18 cellular contexts compared by ENCODE assay signal in the genomic region with DNA sequence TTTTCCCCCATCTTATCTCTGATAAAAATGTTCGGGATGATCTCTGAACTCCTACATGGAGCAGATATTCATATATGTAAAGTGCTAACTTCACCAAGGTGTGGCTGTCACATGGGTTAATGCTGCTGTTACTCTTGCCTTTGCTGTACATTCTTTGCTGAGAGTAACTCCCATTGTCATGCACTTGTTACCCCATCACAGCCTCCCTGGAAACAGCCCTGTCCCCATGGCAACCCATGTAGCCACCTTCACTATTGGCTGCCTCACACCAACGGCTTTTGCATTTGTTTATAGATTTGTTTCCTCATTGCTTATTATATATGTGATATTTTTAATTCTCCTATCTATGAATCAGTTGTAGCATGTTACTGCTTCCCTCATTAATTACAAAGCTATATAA. TPM values are rescaled to one million over a fixed set of nuclear protein-coding genes. Genes with fewer than 3 reads are reported as not detected.
DNase-seq lines count a peak whose midpoint lies in the region; ATAC-seq, FAIRE-seq and TF ChIP-seq lines count a peak whose summit lies in the region.
"Had no signal": no experiment of that assay in that cellular context is flagged by ENCODE, and none has a peak within 500 bp of the region (broad histone marks: within the 10 kb centered on the region; RNA-seq: fewer than 3 reads in every experiment).

No MANE protein-coding gene starts in this region.

- no peak overlapping the region for H3K9ac ChIP-seq in K562 (ENCODE audit: insufficient read depth in 1 of 2, low read depth in 2 of 2, low read length in 2 of 2)
- H3K9ac ChIP-seq in neural progenitor cell, result no peak overlapping the region
- H3K9ac ChIP-seq: BLaER1 had no signal

- in situ Hi-C loops in K562 (cut with MboI), result loop anchor here (10.0 kb wide), 1 partner anchor 1250 kb away; the partner anchor contains the start of gene PRSS35

- peaks cover 7% of the 10 kb centered on the region for H3K9me3 Mint-ChIP-seq in neural progenitor cell
- no peaks in the 10 kb centered on the region for H3K9me3 Mint-ChIP-seq in natural killer cell treated with Interleukin-12 subunit alpha and Interleukin-12 subunit beta and Interleukin-15 and Interleukin-18, amount 100 ng/mL, for 72 hours
- H3K9me3 Mint-ChIP-seq: CD4-positive, alpha-beta memory T cell had no signal

- no peak for TF ChIP-seq POLR2A in K562 (conservative IDR thresholded peaks at IDR 0.05)

- no peaks in the 10 kb centered on the region for H4K20me1 ChIP-seq in K562 (replicated peaks; ENCODE audit: control insufficient read depth, insufficient read depth, low read length)
- no peaks in the 10 kb centered on the region for H4K20me1 ChIP-seq in neural progenitor cell (ENCODE audit: low read depth)
- H4K20me1 ChIP-seq: BLaER1 had no signal

- H3K79me2 ChIP-seq in K562 (ENCODE audit: control insufficient read depth, insufficient read depth, low read length), result no peaks in the 10 kb centered on the region
- no peaks in the 10 kb centered on the region for H3K79me2 ChIP-seq in neural progenitor cell (ENCODE audit: low read depth)

- H2AFZ ChIP-seq in K562 (ENCODE audit: low read depth, low read length), result no peak overlapping the region
- H2AFZ ChIP-seq in neural progenitor cell (replicated peaks), result no peak overlapping the region

- H3K4me2 ChIP-seq in K562 (ENCODE audit: insufficient read depth, low read length) (no peak overlapping the region), neural progenitor cell (no peak overlapping the region)
- H3K4me2 ChIP-seq: A549, BLaER1 had no signal

- intact Hi-C loops in K562 (cut with micrococcal nuclease), result no loop called here

- no peaks in the 10 kb centered on the region; a peak in 1 of 5 replicates for H3K4me1 ChIP-seq in K562 (replicated peaks in 1 of 2; ENCODE audit: control insufficient read depth in 2 of 2, insufficient read depth in 2 of 2, low read length in 2 of 2)
- H3K4me1 ChIP-seq in neural progenitor cell, result peaks cover 18% of the 10 kb centered on the region

- no peak for TF ChIP-seq EP300 in K562 (IDR thresholded peaks at IDR 0.05; ENCODE audit: low read length)

- no peak for FAIRE-seq in K562 (lab: Jason Lieb, UNC)
- FAIRE-seq: A549 had no signal

- H3K27me3 ChIP-seq in K562 (ENCODE audit: control insufficient read depth in 2 of 2, insufficient read depth in 2 of 2, low read length in 2 of 2), result peaks cover 0 to under 1% of the 10 kb centered on the region in 2 experiments; a peak in 1 of 5 replicates
- H3K27me3 ChIP-seq in neural progenitor cell, result no peaks in the 10 kb centered on the region
- H3K27me3 ChIP-seq: BLaER1 had no signal

- peaks cover 4% of the 10 kb centered on the region for H3F3A ChIP-seq in neural progenitor cell (ENCODE audit: low read depth)

- H3K9me3 ChIP-seq in K562 (replicated peaks; ENCODE audit: control insufficient read depth, insufficient read depth, low read depth, low read length), result no peaks in the 10 kb centered on the region
- no peaks in the 10 kb centered on the region for H3K9me3 ChIP-seq in neural progenitor cell (ENCODE audit: low read depth)
- H3K9me3 ChIP-seq: A549, BLaER1 had no signal

- H3K4me1 Mint-ChIP-seq in neural progenitor cell, result peaks cover 35% of the 10 kb centered on the region
- H3K4me1 Mint-ChIP-seq in natural killer cell treated with Interleukin-12 subunit alpha and Interleukin-12 subunit beta and Interleukin-15 and Interleukin-18, amount 100 ng/mL, for 72 hours (ENCODE audit: low read depth in 2 of 2), result no peaks in the 10 kb centered on the region
- H3K4me1 Mint-ChIP-seq: CD4-positive, alpha-beta memory T cell had no signal

- H3K27me3 Mint-ChIP-seq in neural progenitor cell (ENCODE audit: insufficient read depth, low read depth), result peaks cover 3% of the 10 kb centered on the region
- H3K27me3 Mint-ChIP-seq in natural killer cell treated with Interleukin-12 subunit alpha and Interleukin-12 subunit beta and Interleukin-15 and Interleukin-18, amount 100 ng/mL, for 72 hours, result peaks cover 0 to 6% of the 10 kb centered on the region in 2 donors

- H3K4me3 Mint-ChIP-seq in neural progenitor cell, result no peak overlapping the region
- H3K4me3 Mint-ChIP-seq in natural killer cell treated with Interleukin-12 subunit alpha and Interleukin-12 subunit beta and Interleukin-15 and Interleukin-18, amount 100 ng/mL, for 72 hours, result no peak overlapping the region
- H3K4me3 Mint-ChIP-seq: CD4-positive, alpha-beta memory T cell; T-helper 17 cell had no signal

- no peak for TF ChIP-seq RAD21 in K562 (CRISPR knock-in tag; conservative IDR thresholded peaks at IDR 0.05 in 1 of 2, IDR thresholded peaks at IDR 0.05 in 1 of 2)

- H3K27ac Mint-ChIP-seq in neural progenitor cell, result peak overlapping the region; percentile 63
- no peak overlapping the region for H3K27ac Mint-ChIP-seq in natural killer cell treated with Interleukin-12 subunit alpha and Interleukin-12 subunit beta and Interleukin-15 and Interleukin-18, amount 100 ng/mL, for 72 hours
- H3K27ac Mint-ChIP-seq: CD4-positive, alpha-beta memory T cell; T-helper 17 cell had no signal

- H3K36me3 Mint-ChIP-seq in neural progenitor cell, result no peaks in the 10 kb centered on the region
- no peaks in the 10 kb centered on the region for H3K36me3 Mint-ChIP-seq in natural killer cell treated with Interleukin-12 subunit alpha and Interleukin-12 subunit beta and Interleukin-15 and Interleukin-18, amount 100 ng/mL, for 72 hours
- H3K36me3 Mint-ChIP-seq: CD4-positive, alpha-beta memory T cell had no signal

- TF ChIP-seq CTCF in K562 (IDR thresholded peaks at IDR 0.05 in 2 of 3, conservative IDR thresholded peaks at IDR 0.05 in 1 of 3; ENCODE audit: insufficient read depth in 2 of 3, low read depth in 1 of 3, low read length in 3 of 3), result no peak
- TF ChIP-seq CTCF in neural progenitor cell (IDR thresholded peaks at IDR 0.05), result no peak

- H3K4me3 ChIP-seq in K562, result no peak overlapping the region
- H3K4me3 ChIP-seq in neural progenitor cell, result no peak overlapping the region
- H3K4me3 ChIP-seq: A549, BLaER1 had no signal

- WGBS in K562 (ENCODE audit: insufficient coverage, low coverage, missing lambda C conversion rate), result 6% methylated on average over 2 of the region's 2 CpGs

- BruUV-seq in K562 (replicated peaks; lab: Mats Ljungman, UMichigan), result no TSS peak

- POLR2A ChIA-PET in K562 (lab: Yijun Ruan, JAX), result no interaction called here

- ATAC-seq in HG03159 (IDR thresholded peaks at IDR 0.05; ENCODE audit: unreplicated experiment), result peak; percentile 47
- ATAC-seq in K562, result peak; percentile 58
- ATAC-seq in natural killer cell treated with Interleukin-12 subunit alpha and Interleukin-12 subunit beta and Interleukin-15 and Interleukin-18, amount 100 ng/mL, for 72 hours, result no peak
- ATAC-seq: A549, T-helper 17 cell had no signal

- CTCF ChIA-PET in K562 (lab: Yijun Ruan, JAX; ENCODE audit: low intra/inter-chr PET ratio), result no interaction called here

- H3K27ac ChIP-seq in K562 (ENCODE audit: extremely low read depth, low read depth, low read length), result no peak overlapping the region
- H3K27ac ChIP-seq in neural progenitor cell, result no peak overlapping the region
- H3K27ac ChIP-seq: A549, BLaER1 had no signal

- H3K36me3 ChIP-seq in K562 (ENCODE audit: control insufficient read depth, insufficient read depth, low read length), result no peaks in the 10 kb centered on the region
- no peaks in the 10 kb centered on the region for H3K36me3 ChIP-seq in neural progenitor cell
- H3K36me3 ChIP-seq: BLaER1 had no signal

- H3K9me1 ChIP-seq in K562 (ENCODE audit: control insufficient read depth, insufficient read depth, low read length), result no peaks in the 10 kb centered on the region

- DNase-seq in NCI-H2196 (lab: John Stamatoyannopoulos, UW; ENCODE audit: unreplicated experiment) (peak; percentile 7), NCI-H2196 treated with DMSO at 0.1 percent for 48 hours (lab: John Stamatoyannopoulos, UW; ENCODE audit: unreplicated experiment) (no peak), K562 (ENCODE audit: extremely low read depth in 1 of 4, low spot score in 3 of 4) (peak in 1 of 4 experiments; percentile 20), neural progenitor cell (ENCODE audit: low spot score) (no peak), NOMO-1 (lab: John Stamatoyannopoulos, UW; ENCODE audit: unreplicated experiment in 2 of 2) (no peak), NCI-H2171 treated with DMSO at 0.1 percent for 48 hours (lab: John Stamatoyannopoulos, UW) (no peak)
- no peak for DNase-seq in natural killer cell treated with Interleukin-12 subunit alpha and Interleukin-12 subunit beta and Interleukin-15 and Interleukin-18, amount 100 ng/mL, for 72 hours (ENCODE audit: low spot score)
- DNase-seq: CD4-positive, alpha-beta memory T cell; DND-41; KG1; NCI-H1048; NCI-H1436; NCI-H1930; NCI-H510A treated with DMSO at 0.1 percent for 48 hours; T-helper 17 cell had no signal

TF ChIP-seq in K562, 482 proteins besides CTCF, POLR2A, EP300 and RAD21:
- TF ChIP-seq CC2D1A (IDR thresholded peaks at IDR 0.05), result no peak
- TF ChIP-seq RFX1 (IDR thresholded peaks at IDR 0.05), result peak; percentile 83

RNA-seq across cellular contexts. Expression of gene IBTK, which starts 17.3 kb away (rescaled TPM):
- total RNA-seq in K562 (2011; cell fraction: chromatin; rRNA removed; ENCODE audit: low replicate concordance), result 28.6 and 102 TPM in 2 replicates
- total RNA-seq in K562 (2011; cell fraction: nucleolus; rRNA removed), result 13.7 and 19.1 TPM in 2 replicates
- total RNA-seq in K562 (2011; cell fraction: nucleoplasm; rRNA removed), result 31.2 and 36.9 TPM in 2 replicates
- total RNA-seq in K562 (2014; rRNA removed), result 15.8 and 17.3 TPM in 2 replicates
- 33.9 and 40.4 TPM in 2 replicates for total RNA-seq in K562 (2014; rRNA removed; fragmentation: Illumina TruSeq; extraction: Trizol)
- 31.6 and 36.4 TPM in 2 replicates for total RNA-seq in K562 (2015; rRNA removed; fragmentation: Illumina TruSeq; extraction: Trizol)
- 22.2 and 22.9 TPM in 2 replicates for total RNA-seq in K562 (2021)
- polyA plus RNA-seq in K562 (2011; rRNA removed), result 18.3 and 25.6 TPM in 2 replicates
- 3.0 and 5.8 TPM in 2 replicates for polyA plus RNA-seq in K562 (2011; cell fraction: cytosol; rRNA removed)
- 13.8 and 17.4 TPM in 2 replicates for polyA plus RNA-seq in K562 (2011; cell fraction: nucleus; rRNA removed)
- 12.8 and 14.0 TPM in 2 replicates for polyA plus RNA-seq in K562 (2012)
- polyA plus RNA-seq in K562 (2014; fragmentation: Illumina TruSeq; extraction: Trizol), result 19.8 and 21.8 TPM in 2 replicates
- 10 to 100 TPM; 13.2 to 16.9 TPM for polyA plus RNA-seq in K562 (2014; fragmentation: Nextera tagmentation; extraction: Ambion mirVana)
- 13.3 and 15.9 TPM in 2 replicates for polyA plus RNA-seq in K562 (2014; rRNA removed)
- polyA minus RNA-seq in K562 (2011; rRNA and poly(A)+ RNA removed), result 67.7 and 72.7 TPM in 2 replicates
- 17.6 and 20.9 TPM in 2 replicates for polyA minus RNA-seq in K562 (2011; cell fraction: cytosol; rRNA and poly(A)+ RNA removed)
- 30.8 and 51.0 TPM in 2 replicates for polyA minus RNA-seq in K562 (2011; cell fraction: nucleus; rRNA and poly(A)+ RNA removed)
- 19.5 and 33.7 TPM in 2 replicates for total RNA-seq in neural progenitor cell (ENCODE audit: low replicate concordance)
- 10 to 100 TPM; 34.3 to 37.1 TPM for total RNA-seq in natural killer cell treated with Interleukin-12 subunit alpha and Interleukin-12 subunit beta and Interleukin-15 and Interleukin-18, amount 100 ng/mL, for 72 hours

Comparison
In these comparisons a context has a peak if more than half of its experiments do, and no peak if none do; other contexts are left out.
1. ATAC-seq: peak in HG03159 (single experiment) and K562 (single experiment); none in natural killer cell treated with Interleukin-12 subunit alpha and Interleukin-12 subunit beta and Interleukin-15 and Interleukin-18, amount 100 ng/mL, for 72 hours (0 of 2).